9 cellular contexts compared by ENCODE assay signal in the genomic region with DNA sequence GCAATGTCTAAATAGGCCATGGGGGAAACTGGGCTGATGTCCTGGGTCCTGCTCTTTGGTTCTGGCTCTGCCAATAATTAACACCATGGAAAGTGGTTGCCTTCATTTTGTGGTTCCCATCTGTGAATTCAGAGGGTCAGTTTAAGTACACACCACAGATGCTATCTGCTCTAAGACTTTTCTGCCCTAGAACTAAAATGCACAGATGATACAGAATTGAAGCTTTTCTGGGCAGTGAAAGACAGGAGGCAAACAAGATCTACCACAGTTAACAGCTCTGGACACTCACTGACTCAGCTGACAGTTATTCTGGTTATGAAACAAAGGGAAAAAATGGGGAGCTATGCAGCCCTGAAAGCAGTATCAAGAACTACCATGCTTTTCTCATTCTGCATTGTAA. TPM values are rescaled to one million over a fixed set of nuclear protein-coding genes. Genes with fewer than 3 reads are reported as not detected.
A peak's percentile ranks its signal among the peaks of the same experiment; 100 is the strongest.
DNase-seq lines count a peak whose midpoint lies in the region; ATAC-seq, FAIRE-seq and TF ChIP-seq lines count a peak whose summit lies in the region.
"Had no signal": no experiment of that assay in that cellular context is flagged by ENCODE, and none has a peak within 500 bp of the region (broad histone marks: within the 10 kb centered on the region; RNA-seq: fewer than 3 reads in every experiment).

No MANE protein-coding gene starts in this region.

- H3K4me1 ChIP-seq in trophoblast cell (ENCODE audit: control insufficient read depth in 1 of 2, insufficient read depth in 2 of 2, low read length in 2 of 2): peaks cover 6 to 18% of the 10 kb centered on the region in 2 experiments

- H2BK120ac ChIP-seq in trophoblast cell (ENCODE audit: insufficient read depth, low read length, poor library complexity): no peak overlapping the region

- H3K27ac ChIP-seq in RWPE1: no peak overlapping the region
- H3K27ac ChIP-seq in trophoblast cell (ENCODE audit: low read depth, low read length): peak overlapping the region; percentile 71

- no peak overlapping the region for H2AFZ ChIP-seq in trophoblast cell (ENCODE audit: insufficient read depth, low read length, poor library complexity)

- TF ChIP-seq CTCF in RWPE1 (conservative IDR thresholded peaks at IDR 0.05; ENCODE audit: low read depth): no peak

- H3K4me2 ChIP-seq in trophoblast cell (ENCODE audit: low read length): no peak overlapping the region

- no peak overlapping the region for H3K18ac ChIP-seq in trophoblast cell (ENCODE audit: low read length)

- POLR2A ChIA-PET in RWPE1 (lab: Yijun Ruan, JAX; ENCODE audit: low non-redundant PET): no interaction called here

- no peak overlapping the region for H3K4ac ChIP-seq in trophoblast cell (ENCODE audit: low read depth, low read length)

- FAIRE-seq in GM12891 (lab: Jason Lieb, UNC): peak; percentile 69

- no peak overlapping the region for H2BK12ac ChIP-seq in trophoblast cell (ENCODE audit: low read length)

- no peaks in the 10 kb centered on the region for H3K36me3 ChIP-seq in trophoblast cell (ENCODE audit: control insufficient read depth in 1 of 2, insufficient read depth in 2 of 2, low read length in 2 of 2)

- H3K14ac ChIP-seq in trophoblast cell (ENCODE audit: low read length): no peak overlapping the region

- CTCF ChIA-PET in RWPE1 (lab: Yijun Ruan, JAX): interaction anchor here (0.6 to 1.4 kb wide), 4 partner anchors 8 to 198 kb away, joined by 3 to 6 read pairs (median 4); no protein-coding TSS in a partner anchor

- H2BK5ac ChIP-seq in trophoblast cell (ENCODE audit: low read depth, low read length, poor library complexity): no peak overlapping the region

- DNase-seq in GM12891 (ENCODE audit: insufficient read length, low spot score): no peak
- DNase-seq in RWPE1 (ENCODE audit: low spot score): peak; percentile 60
- peak; percentile 57 for DNase-seq in fibroblast of the conjunctiva (ENCODE audit: low read depth)
- DNase-seq in trophoblast cell: peak in 1 of 2 donors; percentile 38
- DNase-seq in NCI-H2081 (lab: John Stamatoyannopoulos, UW): no peak
- DNase-seq: NK-92 treated with Interleukin-12 subunit alpha and Interleukin-12 subunit beta, amount 100 ng/mL, for 24 hours had no signal

- no peak overlapping the region for H4K12ac ChIP-seq in trophoblast cell (ENCODE audit: low read depth, low read length)

- peaks cover 2% of the 10 kb centered on the region for H3K79me2 ChIP-seq in trophoblast cell (ENCODE audit: control insufficient read depth, insufficient read depth, low read length, poor library complexity)

- no peak overlapping the region for H2AK5ac ChIP-seq in trophoblast cell (ENCODE audit: low read length)

- ATAC-seq in GM21360 (IDR thresholded peaks at IDR 0.05; ENCODE audit: unreplicated experiment) (no peak), HG03175 (IDR thresholded peaks at IDR 0.05; ENCODE audit: unreplicated experiment) (no peak), GM18861 (IDR thresholded peaks at IDR 0.05; ENCODE audit: unreplicated experiment) (no peak)

- H4K8ac ChIP-seq in trophoblast cell (ENCODE audit: low read depth, low read length): no peak overlapping the region

- no peak overlapping the region for H4K91ac ChIP-seq in trophoblast cell (ENCODE audit: low read depth, low read length)

- peaks cover 5% of the 10 kb centered on the region for H3K79me1 ChIP-seq in trophoblast cell (ENCODE audit: low read length)

- no peak overlapping the region for H3K23ac ChIP-seq in trophoblast cell (ENCODE audit: low read length)

- no peaks in the 10 kb centered on the region for H3K9me3 ChIP-seq in trophoblast cell (ENCODE audit: insufficient read depth, low read depth, low read length)

- no peak overlapping the region for H3K4me3 ChIP-seq in trophoblast cell (ENCODE audit: low read depth, low read length)

- H3K27me3 ChIP-seq in trophoblast cell (ENCODE audit: insufficient read depth, low read length): no peaks in the 10 kb centered on the region

- TF ChIP-seq POLR2A in GM12891 (IDR thresholded peaks at IDR 0.05; ENCODE audit: low read depth, low read length): no peak

- no peak overlapping the region for H3K9ac ChIP-seq in trophoblast cell (ENCODE audit: low read length)

TF ChIP-seq in GM12891, 5 proteins besides CTCF, POLR2A, EP300 and RAD21:
- no peak for TF ChIP-seq PAX5 (IDR thresholded peaks at IDR 0.05; ENCODE audit: insufficient read depth, low read length, severe bottlenecking)
- no peak for TF ChIP-seq TAF1 (IDR thresholded peaks at IDR 0.05; ENCODE audit: low read depth, low read length)
- no peak for TF ChIP-seq POU2F2 (IDR thresholded peaks at IDR 0.05; ENCODE audit: low read depth, low read length)
- TF ChIP-seq POLR2AphosphoS5 (IDR thresholded peaks at IDR 0.05; ENCODE audit: low read depth, low read length): no peak
- no peak for TF ChIP-seq SPI1 (IDR thresholded peaks at IDR 0.05; ENCODE audit: low read depth, low read length)

RNA-seq across cellular contexts. Expression of a gene that starts 37.3 kb away (rescaled TPM):
- 2.9 TPM for polyA plus RNA-seq in GM12891 (2012; ENCODE audit: low read depth, missing spikeins)
- polyA plus RNA-seq in trophoblast cell (2013): 41.4 and 45.0 TPM in 2 replicates

Comparison
In these comparisons a context has a peak if more than half of its experiments do, and no peak if none do; other contexts are left out.
1. DNase-seq: peak in RWPE1 (single experiment) and fibroblast of the conjunctiva (single experiment); none in GM12891 (single experiment) and NCI-H2081 (0 of 2).